Comparison of ENCODE assay signal across 1 cellular context in genomic region chr16:30429678-30430427, GRCh38.
TF ChIP-seq lines count a peak whose summit lies in the region.

DCTPP1 (minus strand) TSS chr16:30430030; CDS start chr16:30429980, 50 bp downstream.

TF ChIP-seq in K562, 482 proteins besides CTCF, POLR2A, EP300 and RAD21 (continued from another document and continues in another):
- TF ChIP-seq, protein P1, sequence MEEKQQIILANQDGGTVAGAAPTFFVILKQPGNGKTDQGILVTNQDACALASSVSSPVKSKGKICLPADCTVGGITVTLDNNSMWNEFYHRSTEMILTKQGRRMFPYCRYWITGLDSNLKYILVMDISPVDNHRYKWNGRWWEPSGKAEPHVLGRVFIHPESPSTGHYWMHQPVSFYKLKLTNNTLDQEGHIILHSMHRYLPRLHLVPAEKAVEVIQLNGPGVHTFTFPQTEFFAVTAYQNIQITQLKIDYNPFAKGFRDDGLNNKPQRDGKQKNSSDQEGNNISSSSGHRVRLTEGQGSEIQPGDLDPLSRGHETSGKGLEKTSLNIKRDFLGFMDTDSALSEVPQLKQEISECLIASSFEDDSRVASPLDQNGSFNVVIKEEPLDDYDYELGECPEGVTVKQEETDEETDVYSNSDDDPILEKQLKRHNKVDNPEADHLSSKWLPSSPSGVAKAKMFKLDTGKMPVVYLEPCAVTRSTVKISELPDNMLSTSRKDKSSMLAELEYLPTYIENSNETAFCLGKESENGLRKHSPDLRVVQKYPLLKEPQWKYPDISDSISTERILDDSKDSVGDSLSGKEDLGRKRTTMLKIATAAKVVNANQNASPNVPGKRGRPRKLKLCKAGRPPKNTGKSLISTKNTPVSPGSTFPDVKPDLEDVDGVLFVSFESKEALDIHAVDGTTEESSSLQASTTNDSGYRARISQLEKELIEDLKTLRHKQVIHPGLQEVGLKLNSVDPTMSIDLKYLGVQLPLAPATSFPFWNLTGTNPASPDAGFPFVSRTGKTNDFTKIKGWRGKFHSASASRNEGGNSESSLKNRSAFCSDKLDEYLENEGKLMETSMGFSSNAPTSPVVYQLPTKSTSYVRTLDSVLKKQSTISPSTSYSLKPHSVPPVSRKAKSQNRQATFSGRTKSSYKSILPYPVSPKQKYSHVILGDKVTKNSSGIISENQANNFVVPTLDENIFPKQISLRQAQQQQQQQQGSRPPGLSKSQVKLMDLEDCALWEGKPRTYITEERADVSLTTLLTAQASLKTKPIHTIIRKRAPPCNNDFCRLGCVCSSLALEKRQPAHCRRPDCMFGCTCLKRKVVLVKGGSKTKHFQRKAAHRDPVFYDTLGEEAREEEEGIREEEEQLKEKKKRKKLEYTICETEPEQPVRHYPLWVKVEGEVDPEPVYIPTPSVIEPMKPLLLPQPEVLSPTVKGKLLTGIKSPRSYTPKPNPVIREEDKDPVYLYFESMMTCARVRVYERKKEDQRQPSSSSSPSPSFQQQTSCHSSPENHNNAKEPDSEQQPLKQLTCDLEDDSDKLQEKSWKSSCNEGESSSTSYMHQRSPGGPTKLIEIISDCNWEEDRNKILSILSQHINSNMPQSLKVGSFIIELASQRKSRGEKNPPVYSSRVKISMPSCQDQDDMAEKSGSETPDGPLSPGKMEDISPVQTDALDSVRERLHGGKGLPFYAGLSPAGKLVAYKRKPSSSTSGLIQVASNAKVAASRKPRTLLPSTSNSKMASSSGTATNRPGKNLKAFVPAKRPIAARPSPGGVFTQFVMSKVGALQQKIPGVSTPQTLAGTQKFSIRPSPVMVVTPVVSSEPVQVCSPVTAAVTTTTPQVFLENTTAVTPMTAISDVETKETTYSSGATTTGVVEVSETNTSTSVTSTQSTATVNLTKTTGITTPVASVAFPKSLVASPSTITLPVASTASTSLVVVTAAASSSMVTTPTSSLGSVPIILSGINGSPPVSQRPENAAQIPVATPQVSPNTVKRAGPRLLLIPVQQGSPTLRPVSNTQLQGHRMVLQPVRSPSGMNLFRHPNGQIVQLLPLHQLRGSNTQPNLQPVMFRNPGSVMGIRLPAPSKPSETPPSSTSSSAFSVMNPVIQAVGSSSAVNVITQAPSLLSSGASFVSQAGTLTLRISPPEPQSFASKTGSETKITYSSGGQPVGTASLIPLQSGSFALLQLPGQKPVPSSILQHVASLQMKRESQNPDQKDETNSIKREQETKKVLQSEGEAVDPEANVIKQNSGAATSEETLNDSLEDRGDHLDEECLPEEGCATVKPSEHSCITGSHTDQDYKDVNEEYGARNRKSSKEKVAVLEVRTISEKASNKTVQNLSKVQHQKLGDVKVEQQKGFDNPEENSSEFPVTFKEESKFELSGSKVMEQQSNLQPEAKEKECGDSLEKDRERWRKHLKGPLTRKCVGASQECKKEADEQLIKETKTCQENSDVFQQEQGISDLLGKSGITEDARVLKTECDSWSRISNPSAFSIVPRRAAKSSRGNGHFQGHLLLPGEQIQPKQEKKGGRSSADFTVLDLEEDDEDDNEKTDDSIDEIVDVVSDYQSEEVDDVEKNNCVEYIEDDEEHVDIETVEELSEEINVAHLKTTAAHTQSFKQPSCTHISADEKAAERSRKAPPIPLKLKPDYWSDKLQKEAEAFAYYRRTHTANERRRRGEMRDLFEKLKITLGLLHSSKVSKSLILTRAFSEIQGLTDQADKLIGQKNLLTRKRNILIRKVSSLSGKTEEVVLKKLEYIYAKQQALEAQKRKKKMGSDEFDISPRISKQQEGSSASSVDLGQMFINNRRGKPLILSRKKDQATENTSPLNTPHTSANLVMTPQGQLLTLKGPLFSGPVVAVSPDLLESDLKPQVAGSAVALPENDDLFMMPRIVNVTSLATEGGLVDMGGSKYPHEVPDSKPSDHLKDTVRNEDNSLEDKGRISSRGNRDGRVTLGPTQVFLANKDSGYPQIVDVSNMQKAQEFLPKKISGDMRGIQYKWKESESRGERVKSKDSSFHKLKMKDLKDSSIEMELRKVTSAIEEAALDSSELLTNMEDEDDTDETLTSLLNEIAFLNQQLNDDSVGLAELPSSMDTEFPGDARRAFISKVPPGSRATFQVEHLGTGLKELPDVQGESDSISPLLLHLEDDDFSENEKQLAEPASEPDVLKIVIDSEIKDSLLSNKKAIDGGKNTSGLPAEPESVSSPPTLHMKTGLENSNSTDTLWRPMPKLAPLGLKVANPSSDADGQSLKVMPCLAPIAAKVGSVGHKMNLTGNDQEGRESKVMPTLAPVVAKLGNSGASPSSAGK (IDR thresholded peaks at IDR 0.05), result peak; percentile 71
- TF ChIP-seq NR2C1 (IDR thresholded peaks at IDR 0.05) (peak; percentile 45; the same call in 1 of the 2 replicates), NR2C1 (tag; IDR thresholded peaks at IDR 0.05) (no peak), CBFB (CRISPR knock-in tag; IDR thresholded peaks at IDR 0.05) (no peak), TCF3 (CRISPR knock-in tag; IDR thresholded peaks at IDR 0.05) (no peak), ARID4B (CRISPR knock-in tag; IDR thresholded peaks at IDR 0.05) (peak; percentile 92; the same call in 1 of the 2 replicates), ZHX1 (conservative IDR thresholded peaks at IDR 0.05; ENCODE audit: low read length) (no peak), SOX6 (IDR thresholded peaks at IDR 0.05) (peak; percentile 47; the same call in 1 of the 2 replicates), ARHGAP35 (IDR thresholded peaks at IDR 0.05; ENCODE audit: partially characterized antibody) (no peak), ZKSCAN1 (IDR thresholded peaks at IDR 0.05; ENCODE audit: low read depth, low read length) (peak; percentile 59; the same call in 1 of the 2 replicates), PTBP1 (IDR thresholded peaks at IDR 0.05; ENCODE audit: low read depth, low read length) (peak; percentile 68; the same call in 1 of the 2 replicates), ZNF324 (CRISPR knock-in tag; IDR thresholded peaks at IDR 0.05) (no peak), CHD1 (IDR thresholded peaks at IDR 0.05; ENCODE audit: low read length) (peak; percentile 75), ZEB2 (IDR thresholded peaks at IDR 0.05) (peak; percentile 90), ZKSCAN3 (CRISPR knock-in tag; IDR thresholded peaks at IDR 0.05) (no peak), NFXL1 (CRISPR knock-in tag; IDR thresholded peaks at IDR 0.05) (no peak), NR1H2 (CRISPR knock-in tag; IDR thresholded peaks at IDR 0.05) (no peak), FOS (IDR thresholded peaks at IDR 0.05; ENCODE audit: extremely low read depth, insufficient read length) (peak; percentile 83), YY1 (IDR thresholded peaks at IDR 0.05; ENCODE audit: borderline replicate concordance in 1 of 3, control insufficient read depth in 1 of 3, extremely low read depth in 1 of 3, insufficient read depth in 3 of 3, insufficient read length in 1 of 3, insufficient replicate concordance in 2 of 3, low read depth in 1 of 3, low read length in 2 of 3) (peak in 1 of 3 experiments; percentile 7), SMAD1 (IDR thresholded peaks at IDR 0.05; ENCODE audit: low read depth, low read length, partially characterized antibody) (no peak), ZNF184 (CRISPR knock-in tag; IDR thresholded peaks at IDR 0.05) (no peak)
- TF ChIP-seq, protein P2, sequence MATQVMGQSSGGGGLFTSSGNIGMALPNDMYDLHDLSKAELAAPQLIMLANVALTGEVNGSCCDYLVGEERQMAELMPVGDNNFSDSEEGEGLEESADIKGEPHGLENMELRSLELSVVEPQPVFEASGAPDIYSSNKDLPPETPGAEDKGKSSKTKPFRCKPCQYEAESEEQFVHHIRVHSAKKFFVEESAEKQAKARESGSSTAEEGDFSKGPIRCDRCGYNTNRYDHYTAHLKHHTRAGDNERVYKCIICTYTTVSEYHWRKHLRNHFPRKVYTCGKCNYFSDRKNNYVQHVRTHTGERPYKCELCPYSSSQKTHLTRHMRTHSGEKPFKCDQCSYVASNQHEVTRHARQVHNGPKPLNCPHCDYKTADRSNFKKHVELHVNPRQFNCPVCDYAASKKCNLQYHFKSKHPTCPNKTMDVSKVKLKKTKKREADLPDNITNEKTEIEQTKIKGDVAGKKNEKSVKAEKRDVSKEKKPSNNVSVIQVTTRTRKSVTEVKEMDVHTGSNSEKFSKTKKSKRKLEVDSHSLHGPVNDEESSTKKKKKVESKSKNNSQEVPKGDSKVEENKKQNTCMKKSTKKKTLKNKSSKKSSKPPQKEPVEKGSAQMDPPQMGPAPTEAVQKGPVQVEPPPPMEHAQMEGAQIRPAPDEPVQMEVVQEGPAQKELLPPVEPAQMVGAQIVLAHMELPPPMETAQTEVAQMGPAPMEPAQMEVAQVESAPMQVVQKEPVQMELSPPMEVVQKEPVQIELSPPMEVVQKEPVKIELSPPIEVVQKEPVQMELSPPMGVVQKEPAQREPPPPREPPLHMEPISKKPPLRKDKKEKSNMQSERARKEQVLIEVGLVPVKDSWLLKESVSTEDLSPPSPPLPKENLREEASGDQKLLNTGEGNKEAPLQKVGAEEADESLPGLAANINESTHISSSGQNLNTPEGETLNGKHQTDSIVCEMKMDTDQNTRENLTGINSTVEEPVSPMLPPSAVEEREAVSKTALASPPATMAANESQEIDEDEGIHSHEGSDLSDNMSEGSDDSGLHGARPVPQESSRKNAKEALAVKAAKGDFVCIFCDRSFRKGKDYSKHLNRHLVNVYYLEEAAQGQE (CRISPR knock-in tag; IDR thresholded peaks at IDR 0.05; ENCODE audit: low read depth), result peak; percentile 19; the same call in 1 of the 2 replicates
- TF ChIP-seq, protein P3, sequence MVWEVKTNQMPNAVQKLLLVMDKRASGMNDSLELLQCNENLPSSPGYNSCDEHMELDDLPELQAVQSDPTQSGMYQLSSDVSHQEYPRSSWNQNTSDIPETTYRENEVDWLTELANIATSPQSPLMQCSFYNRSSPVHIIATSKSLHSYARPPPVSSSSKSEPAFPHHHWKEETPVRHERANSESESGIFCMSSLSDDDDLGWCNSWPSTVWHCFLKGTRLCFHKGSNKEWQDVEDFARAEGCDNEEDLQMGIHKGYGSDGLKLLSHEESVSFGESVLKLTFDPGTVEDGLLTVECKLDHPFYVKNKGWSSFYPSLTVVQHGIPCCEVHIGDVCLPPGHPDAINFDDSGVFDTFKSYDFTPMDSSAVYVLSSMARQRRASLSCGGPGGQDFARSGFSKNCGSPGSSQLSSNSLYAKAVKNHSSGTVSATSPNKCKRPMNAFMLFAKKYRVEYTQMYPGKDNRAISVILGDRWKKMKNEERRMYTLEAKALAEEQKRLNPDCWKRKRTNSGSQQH (CRISPR knock-in tag; IDR thresholded peaks at IDR 0.05), result no peak
- TF ChIP-seq, protein P4, sequence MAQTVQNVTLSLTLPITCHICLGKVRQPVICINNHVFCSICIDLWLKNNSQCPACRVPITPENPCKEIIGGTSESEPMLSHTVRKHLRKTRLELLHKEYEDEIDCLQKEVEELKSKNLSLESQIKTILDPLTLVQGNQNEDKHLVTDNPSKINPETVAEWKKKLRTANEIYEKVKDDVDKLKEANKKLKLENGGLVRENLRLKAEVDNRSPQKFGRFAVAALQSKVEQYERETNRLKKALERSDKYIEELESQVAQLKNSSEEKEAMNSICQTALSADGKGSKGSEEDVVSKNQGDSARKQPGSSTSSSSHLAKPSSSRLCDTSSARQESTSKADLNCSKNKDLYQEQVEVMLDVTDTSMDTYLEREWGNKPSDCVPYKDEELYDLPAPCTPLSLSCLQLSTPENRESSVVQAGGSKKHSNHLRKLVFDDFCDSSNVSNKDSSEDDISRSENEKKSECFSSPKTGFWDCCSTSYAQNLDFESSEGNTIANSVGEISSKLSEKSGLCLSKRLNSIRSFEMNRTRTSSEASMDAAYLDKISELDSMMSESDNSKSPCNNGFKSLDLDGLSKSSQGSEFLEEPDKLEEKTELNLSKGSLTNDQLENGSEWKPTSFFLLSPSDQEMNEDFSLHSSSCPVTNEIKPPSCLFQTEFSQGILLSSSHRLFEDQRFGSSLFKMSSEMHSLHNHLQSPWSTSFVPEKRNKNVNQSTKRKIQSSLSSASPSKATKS (CRISPR knock-in tag; IDR thresholded peaks at IDR 0.05), result no peak
- TF ChIP-seq, protein P5, sequence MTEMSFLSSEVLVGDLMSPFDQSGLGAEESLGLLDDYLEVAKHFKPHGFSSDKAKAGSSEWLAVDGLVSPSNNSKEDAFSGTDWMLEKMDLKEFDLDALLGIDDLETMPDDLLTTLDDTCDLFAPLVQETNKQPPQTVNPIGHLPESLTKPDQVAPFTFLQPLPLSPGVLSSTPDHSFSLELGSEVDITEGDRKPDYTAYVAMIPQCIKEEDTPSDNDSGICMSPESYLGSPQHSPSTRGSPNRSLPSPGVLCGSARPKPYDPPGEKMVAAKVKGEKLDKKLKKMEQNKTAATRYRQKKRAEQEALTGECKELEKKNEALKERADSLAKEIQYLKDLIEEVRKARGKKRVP (CRISPR knock-in tag; IDR thresholded peaks at IDR 0.05), result 0 out of 2 replicates have a peak, but pooled peaks have one; percentile 46
